Comparison of ENCODE assay signal across 22 cellular contexts in genomic region chr16:50771366-50771765, GRCh38. TPM values are rescaled to one million over a fixed set of nuclear protein-coding genes. Genes with fewer than 3 reads are reported as not detected.
A peak's percentile ranks its signal among the peaks of the same experiment; 100 is the strongest.
DNase-seq lines count a peak whose midpoint lies in the region; ATAC-seq, FAIRE-seq and TF ChIP-seq lines count a peak whose summit lies in the region.
"Had no signal": no experiment of that assay in that cellular context is flagged by ENCODE, and none has a peak within 500 bp of the region (broad histone marks: within the 10 kb centered on the region; RNA-seq: fewer than 3 reads in every experiment).

No MANE protein-coding gene starts in this region.

- no peak overlapping the region for H3K4me3 ChIP-seq in fibroblast of villous mesenchyme (ENCODE audit: low read depth, low read length)
- H3K4me3 ChIP-seq in heart right ventricle, result no peak overlapping the region
- H3K4me3 ChIP-seq: BLaER1, right lobe of liver had no signal

- TF ChIP-seq CTCF in fibroblast of villous mesenchyme (IDR thresholded peaks at IDR 0.05; ENCODE audit: insufficient read depth, low read depth, low read length) (no peak), heart right ventricle (IDR thresholded peaks at IDR 0.05) (no peak)

- H3K27ac ChIP-seq in heart right ventricle, result no peak overlapping the region
- H3K27ac ChIP-seq: BLaER1, neutrophil, right lobe of liver, VCaP had no signal

- no peak for FAIRE-seq in GM12892 (lab: Jason Lieb, UNC)
- FAIRE-seq: H1 had no signal

- H3K9me3 ChIP-seq in heart right ventricle, result peaks cover 0 to 14% (median 2%) of the 10 kb centered on the region in 11 donors
- H3K9me3 ChIP-seq: neutrophil, right lobe of liver had no signal

- H3K36me3 ChIP-seq in heart right ventricle, result peaks cover 0 to 58% (median 4%) of the 10 kb centered on the region in 9 donors

- DNase-seq in AG08396 (ENCODE audit: low spot score) (peak; percentile 22), GM04504 (ENCODE audit: low read depth) (peak; percentile 33), fibroblast of villous mesenchyme (ENCODE audit: low read depth) (peak; percentile 28), HK-2 (ENCODE audit: unreplicated experiment) (no peak), GM12892 (ENCODE audit: insufficient read length) (no peak), activated gamma-delta T cell treated with Interleukin-2 at 50 U/mL for 16 hours (no peak), heart right ventricle (no peak)
- DNase-seq: activated gamma-delta T cell; DMS153; effector CD4-positive, alpha-beta T cell; KBM-7; midbrain; NCI-H1417; right lobe of liver; stimulated activated CD4-positive, alpha-beta T cell treated with anti-CD3 and anti-CD28 coated beads, Interleukin-2, amount 100 ng/mL, for 48 hours; stimulated activated CD8-positive, alpha-beta memory T cell treated with anti-CD3 and anti-CD28 coated beads, Interleukin-4, amount 100 ng/mL, for 48 hours; SW 1271 had no signal

- peaks cover 100% of the 10 kb centered on the region for H3K36me3 Mint-ChIP-seq in activated T-helper 17 cell treated with anti-CD3 and anti-CD28 coated beads, Interleukin-2, amount 50 U/mL, for 72 hours (ENCODE audit: low read depth)

- intact Hi-C loops in heart right ventricle (cut with DNase I), result no loop called here

- peaks cover 56% of the 10 kb centered on the region for H3K4me1 Mint-ChIP-seq in activated T-helper 17 cell treated with anti-CD3 and anti-CD28 coated beads, Interleukin-2, amount 50 U/mL, for 72 hours

- WGBS in heart right ventricle, 2 donors, result 96 to 97% methylated on average over 3 of the region's 3 CpGs

- H3K27ac Mint-ChIP-seq in activated T-helper 17 cell treated with anti-CD3 and anti-CD28 coated beads, Interleukin-2, amount 50 U/mL, for 72 hours, result no peak overlapping the region

- H3K4me3 Mint-ChIP-seq in activated T-helper 17 cell treated with anti-CD3 and anti-CD28 coated beads, Interleukin-2, amount 50 U/mL, for 72 hours, result peak overlapping the region; percentile 43

- H3K27me3 ChIP-seq in heart right ventricle, result no peaks in the 10 kb centered on the region
- H3K27me3 ChIP-seq: BLaER1, neutrophil, right lobe of liver had no signal

- TF ChIP-seq POLR2A in GM12892 (IDR thresholded peaks at IDR 0.05; ENCODE audit: low read depth, low read length), result no peak

- no peaks in the 10 kb centered on the region for H3K27me3 Mint-ChIP-seq in activated T-helper 17 cell treated with anti-CD3 and anti-CD28 coated beads, Interleukin-2, amount 50 U/mL, for 72 hours

- peaks cover 0 to 8% (median 0%) of the 10 kb centered on the region in 9 donors for H3K4me1 ChIP-seq in heart right ventricle
- H3K4me1 ChIP-seq: BLaER1, right lobe of liver had no signal

- peak; percentile 71 for ATAC-seq in activated T-helper 17 cell treated with anti-CD3 and anti-CD28 coated beads, Interleukin-2, amount 50 U/mL, for 72 hours (replicated peaks)
- no peak for ATAC-seq in heart right ventricle
- ATAC-seq: right lobe of liver had no signal

- H3K9me3 Mint-ChIP-seq in activated T-helper 17 cell treated with anti-CD3 and anti-CD28 coated beads, Interleukin-2, amount 50 U/mL, for 72 hours, result peaks cover 3% of the 10 kb centered on the region

RNA-seq across cellular contexts. Expression of gene CYLD, which starts 29.5 kb away (rescaled TPM):
- 100 to 1,000 TPM; 112 to 130 TPM for total RNA-seq in activated T-helper 17 cell treated with anti-CD3 and anti-CD28 coated beads, Interleukin-2, amount 50 U/mL, for 72 hours
- total RNA-seq in fibroblast of villous mesenchyme, result 35.4 and 67.8 TPM in 2 replicates
- polyA plus RNA-seq in GM12892 (2012; ENCODE audit: missing spikeins), result 62.8 TPM
- 10 to 100 TPM; 21.9 to 61.7 (median 39.9) TPM for total RNA-seq in heart right ventricle
- 10 to 100 TPM; 10.3 to 11.8 TPM for polyA plus RNA-seq in heart right ventricle

Comparison
In these comparisons a context has a peak if more than half of its experiments do, and no peak if none do; other contexts are left out.
1. DNase-seq: peak in AG08396 (single experiment), GM04504 (single experiment) and fibroblast of villous mesenchyme (single experiment); none in HK-2 (single experiment), GM12892 (single experiment), activated gamma-delta T cell treated with Interleukin-2 at 50 U/mL for 16 hours (single experiment) and heart right ventricle (0 of 2).